ENCODE assay signal across 1 cellular context in genomic region chr10:20897146-20897834, GRCh38.
TF ChIP-seq lines count a peak whose summit lies in the region.

A gene with protein sequence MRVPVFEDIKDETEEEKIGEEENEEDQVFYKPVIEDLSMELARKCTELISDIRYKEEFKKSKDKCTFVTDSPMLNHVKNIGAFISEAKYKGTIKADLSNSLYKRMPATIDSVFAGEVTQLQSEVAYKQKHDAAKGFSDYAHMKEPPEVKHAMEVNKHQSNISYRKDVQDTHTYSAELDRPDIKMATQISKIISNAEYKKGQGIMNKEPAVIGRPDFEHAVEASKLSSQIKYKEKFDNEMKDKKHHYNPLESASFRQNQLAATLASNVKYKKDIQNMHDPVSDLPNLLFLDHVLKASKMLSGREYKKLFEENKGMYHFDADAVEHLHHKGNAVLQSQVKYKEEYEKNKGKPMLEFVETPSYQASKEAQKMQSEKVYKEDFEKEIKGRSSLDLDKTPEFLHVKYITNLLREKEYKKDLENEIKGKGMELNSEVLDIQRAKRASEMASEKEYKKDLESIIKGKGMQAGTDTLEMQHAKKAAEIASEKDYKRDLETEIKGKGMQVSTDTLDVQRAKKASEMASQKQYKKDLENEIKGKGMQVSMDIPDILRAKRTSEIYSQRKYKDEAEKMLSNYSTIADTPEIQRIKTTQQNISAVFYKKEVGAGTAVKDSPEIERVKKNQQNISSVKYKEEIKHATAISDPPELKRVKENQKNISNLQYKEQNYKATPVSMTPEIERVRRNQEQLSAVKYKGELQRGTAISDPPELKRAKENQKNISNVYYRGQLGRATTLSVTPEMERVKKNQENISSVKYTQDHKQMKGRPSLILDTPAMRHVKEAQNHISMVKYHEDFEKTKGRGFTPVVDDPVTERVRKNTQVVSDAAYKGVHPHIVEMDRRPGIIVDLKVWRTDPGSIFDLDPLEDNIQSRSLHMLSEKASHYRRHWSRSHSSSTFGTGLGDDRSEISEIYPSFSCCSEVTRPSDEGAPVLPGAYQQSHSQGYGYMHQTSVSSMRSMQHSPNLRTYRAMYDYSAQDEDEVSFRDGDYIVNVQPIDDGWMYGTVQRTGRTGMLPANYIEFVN (minus strand): TSS chr10:20897311. CDS start chr10:20897205, 106 bp downstream.

TF ChIP-seq in HCT116, 20 proteins besides CTCF, POLR2A, EP300 and RAD21 (continued from another document):
- TF ChIP-seq SP1 (IDR thresholded peaks at IDR 0.05; ENCODE audit: low read depth) (no peak), YY1 (IDR thresholded peaks at IDR 0.05; ENCODE audit: extremely low read depth, insufficient replicate concordance, low read depth, low read length) (no peak), TCF7L2 (IDR thresholded peaks at IDR 0.05; ENCODE audit: borderline replicate concordance, extremely low read depth, insufficient read depth, insufficient read length) (no peak), CBX3 (IDR thresholded peaks at IDR 0.05; ENCODE audit: low read depth) (no peak)
TF ChIP-seq in HCT116: peak in this region for 0.
